ENCODE assay signal across 28 cellular contexts in the genomic region with DNA sequence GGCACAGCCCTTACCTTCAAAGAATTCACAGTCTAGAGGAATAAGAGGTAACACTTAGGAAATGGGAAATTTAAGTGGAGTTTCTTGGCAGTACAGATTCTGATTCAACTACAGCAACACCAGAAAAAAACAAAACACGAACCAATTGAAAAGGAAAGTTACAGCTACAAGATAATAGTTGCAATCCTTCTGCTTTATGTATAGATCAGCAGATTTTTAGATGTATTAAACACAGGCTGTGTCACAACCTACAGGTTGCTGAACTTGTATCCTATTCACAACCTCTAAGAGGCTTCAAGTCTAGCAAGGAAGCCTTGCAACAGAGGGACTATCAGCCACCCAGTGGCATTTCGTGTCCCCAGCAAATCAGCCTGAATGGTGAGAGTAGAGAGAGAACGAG. TPM values are rescaled to one million over a fixed set of nuclear protein-coding genes. Genes with fewer than 3 reads are reported as not detected.
"Had no signal": no experiment of that assay in that cellular context is flagged by ENCODE, and none has a peak within 500 bp of the region (broad histone marks: within the 10 kb centered on the region; RNA-seq: fewer than 3 reads in every experiment).

No MANE protein-coding gene starts in this region.

- H3K4me2 ChIP-seq: neural progenitor cell, smooth muscle cell had no signal

- H3K36me3 ChIP-seq: neural progenitor cell, ovary, spleen, suprapubic skin, tibial artery, transverse colon, upper lobe of right lung, uterus had no signal

- ATAC-seq: natural killer cell; psoas muscle; right cardiac atrium; sciatic nerve; stimulated activated memory B cell treated with anti-CD40 and anti-IgM and Interleukin-4, amounts not matched to agents 10 μg/mL and 1 μg/mL and 100 μg/mL, for 72 hours; stimulated activated naive CD8-positive, alpha-beta T cell treated with anti-CD3 and anti-CD28 coated beads, Interleukin-15, amount 100 ng/mL, for 72 hours; stimulated activated naive CD8-positive, alpha-beta T cell treated with anti-CD3 and anti-CD28 coated beads, Interleukin-15, Interleukin-2, amounts not matched to agents 100 U/mL and 50 U/mL, for 24 hours; upper lobe of right lung had no signal

- H3K4me1 ChIP-seq: parathyroid adenoma, psoas muscle, spleen, suprapubic skin, testis, tibial artery, transverse colon, upper lobe of right lung, uterus had no signal

- H2AFZ ChIP-seq: neural progenitor cell, parathyroid adenoma had no signal

- H3K4me3 ChIP-seq: neural progenitor cell, ovary, psoas muscle, skin epidermis, smooth muscle cell, spleen, suprapubic skin, testis, tibial artery, transverse colon, upper lobe of right lung, uterus had no signal

- H3K27me3 ChIP-seq: ovary, testis, uterus had no signal

- H3K9me3 ChIP-seq: ovary, psoas muscle, spleen, suprapubic skin, testis, tibial artery, transverse colon, upper lobe of right lung, uterus had no signal

- DNase-seq: natural killer cell; occipital lobe; ovary; posterior cingulate gyrus; psoas muscle; right cardiac atrium; spleen; stimulated activated CD4-positive, alpha-beta T cell treated with anti-CD3 and anti-CD28 coated beads, Interleukin-12 subunit alpha, Interleukin-12 subunit beta, amount 100 ng/mL, for 4 hours; stimulated activated CD4-positive, alpha-beta T cell treated with anti-CD3 and anti-CD28 coated beads, Interleukin-1b, Interleukin-23, amount 100 ng/mL, for 48 hours; stimulated activated CD4-positive, alpha-beta T cell treated with anti-CD3 and anti-CD28 coated beads, Interleukin-4, amount 100 ng/mL, for 1 hour; stimulated activated CD4-positive, alpha-beta T cell treated with anti-CD3 and anti-CD28 coated beads, Interleukin-4, amount 100 ng/mL, for 4 hours; stimulated activated CD8-positive, alpha-beta memory T cell treated with anti-CD3 and anti-CD28 coated beads, Interleukin-4, amount 100 ng/mL, for 48 hours; stimulated activated naive CD4-positive, alpha-beta T cell; stimulated activated naive CD8-positive, alpha-beta T cell treated with anti-CD3 and anti-CD28 coated beads, Interleukin-15, amount 100 ng/mL, for 72 hours; stimulated activated naive CD8-positive, alpha-beta T cell treated with anti-CD3 and anti-CD28 coated beads, Interleukin-15, Interleukin-2, amounts not matched to agents 100 U/mL and 50 U/mL, for 24 hours; substantia nigra; testis; tibial artery; transverse colon; upper lobe of right lung; uterus had no signal

- H3K27ac ChIP-seq: neural progenitor cell, ovary, parathyroid adenoma, psoas muscle, skin epidermis, spleen, suprapubic skin, testis, tibial artery, transverse colon, upper lobe of right lung, uterus had no signal

- H3K9ac ChIP-seq: neural progenitor cell, parathyroid adenoma had no signal

RNA-seq across cellular contexts. Expression of a gene that starts 43.8 kb away (rescaled TPM):
- total RNA-seq: natural killer cell had no signal
